26 cellular contexts compared by ENCODE assay signal in genomic region chr4:25782482-25782881, GRCh38.
"Had no signal": no experiment of that assay in that cellular context is flagged by ENCODE, and none has a peak within 500 bp of the region (broad histone marks: within the 10 kb centered on the region; RNA-seq: fewer than 3 reads in every experiment).

No MANE protein-coding gene starts in this region.

- H3K36me3 ChIP-seq: ascending aorta, breast epithelium, cardiac muscle cell, colonic mucosa had no signal

- H3K27ac ChIP-seq: ascending aorta, breast epithelium, cardiac muscle cell, colonic mucosa, dorsolateral prefrontal cortex had no signal

- H3K4me3 ChIP-seq: ascending aorta, breast epithelium, cardiac muscle cell, colonic mucosa, dorsolateral prefrontal cortex had no signal

- DNase-seq: activated CD4-positive, alpha-beta memory T cell treated with anti-CD3 and anti-CD28 coated beads, Interleukin-2, amount 10 ng/mL, durations not matched to agents 7 days and 5 days; activated CD4-positive, alpha-beta T cell treated with anti-CD3 and anti-CD28 coated beads for 1 hour; activated CD4-positive, alpha-beta T cell treated with anti-CD3 and anti-CD28 coated beads for 4 hours; activated CD4-positive, alpha-beta T cell treated with anti-CD3 and anti-CD28 coated beads, Interleukin-2, amount 10 ng/mL, durations not matched to agents 7 days and 5 days; activated CD4-positive, alpha-beta T cell treated with anti-CD3 and anti-CD28 coated beads, Interleukin-2, amount 50 U/mL, for 4 hours; activated CD8-positive, alpha-beta memory T cell treated with anti-CD3 and anti-CD28 coated beads, Interleukin-2, amount 50 U/mL, for 48 hours; activated effector memory CD4-positive, alpha-beta T cell treated with anti-CD3 and anti-CD28 coated beads, Interleukin-2, amount 50 U/mL, for 16 hours; activated naive CD4-positive, alpha-beta T cell treated with anti-CD3 and anti-CD28 coated beads for 36 hours; activated naive CD8-positive, alpha-beta T cell treated with anti-CD3 and anti-CD28 coated beads for 36 hours; activated naive CD8-positive, alpha-beta T cell treated with anti-CD3 and anti-CD28 coated beads, Interleukin-2, amount 50 U/mL, for 24 hours; activated T-cell treated with anti-CD3 and anti-CD28 coated beads for 4 hours; activated T-cell treated with anti-CD3 and anti-CD28 coated beads, Interleukin-2, amount 50 U/mL, for 4 hours; central memory CD4-positive, alpha-beta T cell; cerebellar nuclear complex; colonic mucosa; dorsolateral prefrontal cortex; effector memory CD4-positive, alpha-beta T cell; endodermal cell; foreskin fibroblast; head of caudate nucleus; T-helper 2 cell had no signal

- H3K27me3 ChIP-seq: ascending aorta, breast epithelium, cardiac muscle cell, colonic mucosa, dorsolateral prefrontal cortex had no signal

- ATAC-seq: activated naive CD8-positive, alpha-beta T cell treated with anti-CD3 and anti-CD28 coated beads, Interleukin-2, amount 50 U/mL, for 24 hours; activated T-cell treated with anti-CD3 and anti-CD28 coated beads, Interleukin-2, amount 50 U/mL, for 4 hours; esophagus mucosa had no signal

- H3K9me3 ChIP-seq: ascending aorta, breast epithelium, colonic mucosa had no signal

- H3K4me1 ChIP-seq: ascending aorta, breast epithelium, colonic mucosa had no signal

- FAIRE-seq: frontal cortex had no signal
